Comparison of ENCODE assay signal across 23 cellular contexts in the genomic region with DNA sequence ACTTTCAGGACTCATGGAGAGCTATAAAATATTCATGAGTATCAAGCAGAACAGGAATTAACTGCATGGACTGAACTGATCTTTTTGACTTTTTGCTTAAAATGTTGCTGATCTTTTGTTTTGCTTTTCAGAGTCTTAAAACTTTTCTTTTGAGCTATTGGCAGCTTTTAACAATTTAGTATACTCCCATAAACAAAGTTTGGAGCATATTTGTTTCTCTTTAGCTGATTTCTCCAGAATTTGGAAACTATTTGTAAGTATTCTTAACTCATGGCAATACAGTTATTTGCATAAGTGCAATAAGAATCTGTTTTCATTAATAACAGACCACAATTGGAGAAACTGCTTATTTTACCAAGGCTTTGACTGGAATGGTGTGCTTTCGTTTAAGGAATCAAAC.
DNase-seq lines count a peak whose midpoint lies in the region; ATAC-seq, FAIRE-seq and TF ChIP-seq lines count a peak whose summit lies in the region.
"Had no signal": no experiment of that assay in that cellular context is flagged by ENCODE, and none has a peak within 500 bp of the region (broad histone marks: within the 10 kb centered on the region; RNA-seq: fewer than 3 reads in every experiment).

No MANE protein-coding gene starts in this region.

- DNase-seq in amniotic epithelial cell (ENCODE audit: low read depth), result peak; percentile 15
- DNase-seq in effector CD8-positive, alpha-beta T cell (lab: John Stamatoyannopoulos, UW), result no peak
- no peak for DNase-seq in mucosa of gallbladder (ENCODE audit: low spot score)
- no peak for DNase-seq in hepatocyte (ENCODE audit: low spot score)
- DNase-seq: Caco-2; CD4-positive, CD25-positive, alpha-beta regulatory T cell; CD8-positive, alpha-beta T cell; DMS153; DND-41; GDM1; GOT3 had no signal

- H3K9ac ChIP-seq in KMS-11, result no peak overlapping the region
- H3K9ac ChIP-seq: BLaER1 had no signal

- H3K9me3 ChIP-seq in hepatocyte (ENCODE audit: low read depth), result peaks cover 11% of the 10 kb centered on the region
- H3K9me3 ChIP-seq: Caco-2, HAP-1 had no signal

- no peaks in the 10 kb centered on the region for H3K79me2 ChIP-seq in KMS-11 (ENCODE audit: insufficient read depth, low read depth)
- no peaks in the 10 kb centered on the region for H3K79me2 ChIP-seq in hepatocyte

- TF ChIP-seq CTCF in KMS-11 (conservative IDR thresholded peaks at IDR 0.05; ENCODE audit: low read depth, low read length) (no peak), hepatocyte (IDR thresholded peaks at IDR 0.05; ENCODE audit: poor library complexity) (no peak)

- H3K4me1 ChIP-seq in KMS-11 (ENCODE audit: low read depth, poor library complexity, severe bottlenecking) (peaks cover 39% of the 10 kb centered on the region), hepatocyte (ENCODE audit: insufficient read depth) (no peaks in the 10 kb centered on the region)
- H3K4me1 ChIP-seq: BLaER1 had no signal

- H4K20me1 ChIP-seq in KMS-11 (ENCODE audit: insufficient read depth) (no peaks in the 10 kb centered on the region), hepatocyte (ENCODE audit: insufficient read depth, poor library complexity, severe bottlenecking) (no peaks in the 10 kb centered on the region)
- H4K20me1 ChIP-seq: BLaER1 had no signal

- FAIRE-seq in G401.6 (lab: Jason Lieb, UNC), result peak; percentile 11
- peak; percentile 41 for FAIRE-seq in islet of Langerhans (lab: Jason Lieb, UNC)
- FAIRE-seq: A204.1, GM12878, GM18507, H54 had no signal

- H2AFZ ChIP-seq in KMS-11 (ENCODE audit: low read depth) (peak overlapping the region; percentile 25; the same call in 1 of the 2 replicates), hepatocyte (no peak overlapping the region)

- H3K36me3 ChIP-seq in KMS-11 (ENCODE audit: insufficient read depth) (no peaks in the 10 kb centered on the region), hepatocyte (replicated peaks; ENCODE audit: insufficient read depth, low read depth) (no peaks in the 10 kb centered on the region)
- H3K36me3 ChIP-seq: BLaER1, HAP-1 had no signal

- H3K9me2 ChIP-seq in hepatocyte (replicated peaks; ENCODE audit: insufficient read depth), result no peaks in the 10 kb centered on the region

- H3K4me2 ChIP-seq in KMS-11 (peak overlapping the region; percentile 57), hepatocyte (no peak overlapping the region)
- H3K4me2 ChIP-seq: BLaER1 had no signal

- H3K27me3 ChIP-seq in KMS-11 (ENCODE audit: insufficient read depth, low read depth), result no peaks in the 10 kb centered on the region
- H3K27me3 ChIP-seq in hepatocyte, result no peaks in the 10 kb centered on the region
- H3K27me3 ChIP-seq: BLaER1 had no signal

- H3K27ac ChIP-seq in KMS-11 (peak overlapping the region; percentile 8; the same call in 1 of the 2 replicates), hepatocyte (no peak overlapping the region)
- H3K27ac ChIP-seq: 22Rv1, BLaER1, C4-2B had no signal

- no peak for ATAC-seq in GM18502 (IDR thresholded peaks at IDR 0.05; ENCODE audit: poor library complexity, unreplicated experiment)
- ATAC-seq: CD8-positive, alpha-beta T cell; GM12878 had no signal

- no peak overlapping the region for H3K4me3 ChIP-seq in KMS-11 (IDR thresholded peaks at IDR 0.05; ENCODE audit: insufficient read depth, low read depth, low read length)
- no peak overlapping the region for H3K4me3 ChIP-seq in hepatocyte
- H3K4me3 ChIP-seq: BLaER1, GM12878, HAP-1 had no signal

- 94% methylated on average over 1 of the region's 1 CpG for WGBS in hepatocyte (ENCODE audit: low lambda C conversion rate, missing lambda C conversion rate)
